ENCODE assay signal across 14 cellular contexts in genomic region chr9:94941211-94941875, GRCh38.
A peak's percentile ranks its signal among the peaks of the same experiment; 100 is the strongest.
DNase-seq lines count a peak whose midpoint lies in the region; ATAC-seq, FAIRE-seq and TF ChIP-seq lines count a peak whose summit lies in the region.
"Had no signal": no experiment of that assay in that cellular context is flagged by ENCODE, and none has a peak within 500 bp of the region (broad histone marks: within the 10 kb centered on the region; RNA-seq: fewer than 3 reads in every experiment).

No MANE protein-coding gene starts in this region.

- CTCF ChIA-PET in Panc1 (lab: Charles Lee) = no interaction called here

- no peaks in the 10 kb centered on the region for H3K27me3 ChIP-seq in Panc1 (ENCODE audit: control insufficient read depth, insufficient read depth, low read length)
- H3K27me3 ChIP-seq in hepatocyte = no peaks in the 10 kb centered on the region
- H3K27me3 ChIP-seq: esophagus squamous epithelium had no signal

- H3K27ac ChIP-seq in Panc1 (ENCODE audit: low read length) (peak overlapping the region; percentile 61), hepatocyte (peak overlapping the region; percentile 90)

- BruUV-seq in Panc1 (replicated peaks; lab: Mats Ljungman, UMichigan) = no TSS peak

- H3K9me3 ChIP-seq in Panc1 (ENCODE audit: control insufficient read depth, insufficient read depth, low read depth, low read length) = no peaks in the 10 kb centered on the region
- no peaks in the 10 kb centered on the region for H3K9me3 ChIP-seq in hepatocyte (ENCODE audit: low read depth)
- H3K9me3 ChIP-seq: esophagus squamous epithelium had no signal

- in situ Hi-C loops in Panc1 (cut with HindIII; ENCODE audit: low pct_unique_long_range_greater_than_20kb, low sequenced_read_pairs) = no loop called here

- intact Hi-C loops in Panc1 (cut with micrococcal nuclease; ENCODE audit: unreplicated experiment) = no loop called here

- FAIRE-seq in urothelium cell line (lab: Jason Lieb, UNC) = no peak
- FAIRE-seq: K562 had no signal

- TF ChIP-seq CTCF in Panc1 (IDR thresholded peaks at IDR 0.05) (no peak), hepatocyte (IDR thresholded peaks at IDR 0.05; ENCODE audit: poor library complexity) (no peak)

- no peaks in the 10 kb centered on the region for H3K9me2 ChIP-seq in hepatocyte (replicated peaks; ENCODE audit: insufficient read depth)

- no peak for ATAC-seq in Panc1
- ATAC-seq in HG03108 (IDR thresholded peaks at IDR 0.05; ENCODE audit: unreplicated experiment) = no peak
- ATAC-seq: K562 had no signal

- peaks cover 5% of the 10 kb centered on the region for H3K79me2 ChIP-seq in hepatocyte

- peaks cover 3% of the 10 kb centered on the region for H3K4me1 ChIP-seq in Panc1 (ENCODE audit: control insufficient read depth, insufficient read depth, low read length)
- H3K4me1 ChIP-seq in hepatocyte (ENCODE audit: insufficient read depth) = peaks cover 10% of the 10 kb centered on the region

- WGBS in hepatocyte (ENCODE audit: low lambda C conversion rate, missing lambda C conversion rate) = 77% methylated on average over 3 of the region's 3 CpGs

- H3K4me3 ChIP-seq in Panc1 (ENCODE audit: low read depth in 2 of 2, low read length in 2 of 2) (no peak overlapping the region), hepatocyte (no peak overlapping the region)
- H3K4me3 ChIP-seq: esophagus squamous epithelium, K562 had no signal

- H3K36me3 ChIP-seq in Panc1 (ENCODE audit: control insufficient read depth, insufficient read depth, low read length) = no peaks in the 10 kb centered on the region
- no peaks in the 10 kb centered on the region for H3K36me3 ChIP-seq in hepatocyte (replicated peaks; ENCODE audit: insufficient read depth, low read depth)
- H3K36me3 ChIP-seq: esophagus squamous epithelium had no signal

- POLR2A ChIA-PET in Panc1 (lab: Charles Lee) = no interaction called here

- DNase-seq in DMS153 (lab: John Stamatoyannopoulos, UW) (peak; percentile 88), Panc1 (ENCODE audit: low read depth, low spot score) (no peak), hepatocyte (ENCODE audit: low spot score) (peak; percentile 69), renal cortical epithelial cell (ENCODE audit: low read depth) (peak; percentile 88), urothelium cell line (ENCODE audit: low spot score) (no peak), NCI-H128 (lab: John Stamatoyannopoulos, UW; ENCODE audit: unreplicated experiment) (no peak)
- DNase-seq in stimulated activated CD4-positive, alpha-beta T cell treated with anti-CD3 and anti-CD28 coated beads, Interleukin-15, amount 100 ng/mL, for 24 hours = no peak
- DNase-seq: activated CD8-positive, alpha-beta memory T cell treated with anti-CD3 and anti-CD28 coated beads for 24 hours; CD4-positive, alpha-beta memory T cell; esophagus squamous epithelium; NCI-H510A; stimulated activated naive CD4-positive, alpha-beta T cell treated with Interleukin-2 at 50 U/mL for 16 hours had no signal

- H3K4me2 ChIP-seq in hepatocyte = peak overlapping the region; percentile 37

- H4K20me1 ChIP-seq in hepatocyte (ENCODE audit: insufficient read depth, poor library complexity, severe bottlenecking) = no peaks in the 10 kb centered on the region

- H2AFZ ChIP-seq in hepatocyte = no peak overlapping the region

Comparison
In these comparisons a context has a peak if more than half of its experiments do, and no peak if none do; other contexts are left out.
1. DNase-seq: peak in DMS153 (single experiment), hepatocyte (single experiment) and renal cortical epithelial cell (single experiment); none in Panc1 (single experiment), stimulated activated CD4-positive, alpha-beta T cell treated with anti-CD3 and anti-CD28 coated beads, Interleukin-15, amount 100 ng/mL, for 24 hours (single experiment), urothelium cell line (single experiment) and NCI-H128 (single experiment).